Comparison of ENCODE assay signal across 24 cellular contexts in the genomic region with DNA sequence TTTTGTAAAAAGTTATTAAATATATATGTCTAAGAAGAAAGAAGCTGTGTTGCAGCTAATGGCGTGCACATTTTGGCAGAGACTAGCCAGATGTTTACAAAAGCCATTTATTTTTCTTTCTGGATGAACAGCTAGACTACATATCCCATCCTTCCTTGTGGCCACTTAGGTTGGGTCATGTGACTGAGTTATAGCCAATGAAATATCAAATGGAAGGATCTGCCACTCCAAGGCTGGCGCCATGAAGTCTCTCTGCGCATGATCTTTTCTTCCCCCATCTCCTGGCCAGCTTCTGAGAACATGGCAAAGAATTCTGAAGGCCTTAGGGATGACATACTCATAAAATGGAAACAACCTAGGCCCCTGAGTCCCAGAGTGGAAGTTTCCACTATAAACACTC.
"Had no signal": no experiment of that assay in that cellular context is flagged by ENCODE, and none has a peak within 500 bp of the region (broad histone marks: within the 10 kb centered on the region; RNA-seq: fewer than 3 reads in every experiment).

No MANE protein-coding gene starts in this region.

- H3K9me3 ChIP-seq: ascending aorta, gastroesophageal sphincter, left ventricle myocardium inferior, mucosa of descending colon, spleen had no signal

- H3K27ac ChIP-seq: ascending aorta, cardiac muscle cell, gastroesophageal sphincter, hepatocyte, left ventricle myocardium inferior, spleen, tibial nerve, WERI-Rb-1 had no signal

- H3K27me3 ChIP-seq: ascending aorta, cardiac muscle cell, gastroesophageal sphincter, hepatocyte, spleen, tibial nerve had no signal

- DNase-seq: activated CD4-positive, alpha-beta memory T cell treated with anti-CD3 and anti-CD28 coated beads for 36 hours; activated CD4-positive, alpha-beta T cell treated with anti-CD3 and anti-CD28 coated beads, Interleukin-2, amount 10 ng/mL, durations not matched to agents 24 days and 14 days; activated CD4-positive, CD25-positive, alpha-beta regulatory T cell treated with anti-CD3 and anti-CD28 coated beads, Interleukin-2, amount 50 U/mL, for 72 hours; activated CD8-positive, alpha-beta memory T cell treated with anti-CD3 and anti-CD28 coated beads, Interleukin-2, amount 50 U/mL, for 4 hours; activated gamma-delta T cell; activated naive CD4-positive, alpha-beta T cell treated with anti-CD3 and anti-CD28 coated beads, Interleukin-2, amount 10 ng/mL, durations not matched to agents 7 days and 5 days; activated naive CD8-positive, alpha-beta T cell treated with anti-CD3 and anti-CD28 coated beads, Interleukin-2, amount 10 ng/mL, durations not matched to agents 7 days and 5 days; activated T-cell treated with anti-CD3 and anti-CD28 coated beads, Interleukin-2, amount 50 U/mL, for 1 hour; cortex of kidney; effector memory CD8-positive, alpha-beta T cell; islet precursor cell; left ventricle myocardium inferior; mucosa of descending colon; posterior cingulate gyrus; right cardiac atrium; spleen; stimulated activated naive CD4-positive, alpha-beta T cell treated with Interleukin-2 at 50 U/mL for 16 hours; WERI-Rb-1 had no signal

- H3K36me3 ChIP-seq: ascending aorta, cardiac muscle cell, gastroesophageal sphincter, left ventricle myocardium inferior, spleen, tibial nerve, WERI-Rb-1 had no signal

- H3K4me2 ChIP-seq: hepatocyte had no signal

- H3K4me1 ChIP-seq: ascending aorta, gastroesophageal sphincter, left ventricle myocardium inferior, spleen, tibial nerve had no signal

- ATAC-seq: effector memory CD8-positive, alpha-beta T cell; gastroesophageal sphincter; mucosa of descending colon; natural killer cell treated with Interleukin-12 subunit alpha and Interleukin-12 subunit beta and Interleukin-15 and Interleukin-18, amount 100 ng/mL, for 72 hours; right cardiac atrium had no signal

- H3K79me2 ChIP-seq: hepatocyte had no signal

- H3K4me3 ChIP-seq: ascending aorta, cardiac muscle cell, gastroesophageal sphincter, hepatocyte, left ventricle myocardium inferior, mucosa of descending colon, spleen, tibial nerve had no signal
